ENCODE assay signal across 1 cellular context in the genomic region with DNA sequence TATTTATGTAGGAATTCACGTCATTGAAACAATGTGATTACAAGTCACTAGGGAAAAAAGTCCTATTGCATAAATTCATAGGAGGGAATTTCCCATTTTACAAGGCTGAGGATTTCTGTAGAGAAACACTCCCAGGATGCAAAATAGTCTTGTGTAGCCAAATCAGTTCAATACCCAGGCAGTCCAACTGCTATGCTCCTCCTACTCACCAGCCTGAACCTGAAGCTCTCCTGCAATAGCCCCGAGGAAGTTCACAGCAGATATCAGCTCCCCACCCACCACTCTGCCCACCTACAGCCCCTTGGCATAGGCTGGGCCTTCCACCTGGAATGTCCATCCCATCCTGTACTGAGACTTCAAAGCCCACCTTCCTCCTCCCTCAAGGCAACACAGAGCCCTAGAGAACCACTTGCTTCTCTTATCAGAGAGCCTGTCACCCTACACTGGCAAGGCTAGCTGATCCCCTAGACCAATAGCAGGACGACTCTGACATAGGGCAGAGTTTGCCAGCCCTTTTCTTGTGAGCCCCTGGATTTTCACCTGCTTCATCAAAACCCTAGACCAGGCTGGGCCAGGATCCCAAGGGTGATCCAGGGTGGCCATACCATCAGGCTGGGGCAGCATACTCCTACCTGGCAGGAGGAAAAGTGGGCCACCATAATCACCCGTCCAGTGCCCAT.
A peak's percentile ranks its signal among the peaks of the same experiment; 100 is the strongest.
TF ChIP-seq lines count a peak whose summit lies in the region.

No MANE protein-coding gene starts in this region.

TF ChIP-seq in GM12878, 131 proteins besides CTCF, POLR2A, EP300 and RAD21 (continued from another document):
- TF ChIP-seq BCLAF1 (IDR thresholded peaks at IDR 0.05) = no peak
- no peak for TF ChIP-seq BACH1 (IDR thresholded peaks at IDR 0.05; ENCODE audit: borderline replicate concordance)
- TF ChIP-seq, protein P1, sequence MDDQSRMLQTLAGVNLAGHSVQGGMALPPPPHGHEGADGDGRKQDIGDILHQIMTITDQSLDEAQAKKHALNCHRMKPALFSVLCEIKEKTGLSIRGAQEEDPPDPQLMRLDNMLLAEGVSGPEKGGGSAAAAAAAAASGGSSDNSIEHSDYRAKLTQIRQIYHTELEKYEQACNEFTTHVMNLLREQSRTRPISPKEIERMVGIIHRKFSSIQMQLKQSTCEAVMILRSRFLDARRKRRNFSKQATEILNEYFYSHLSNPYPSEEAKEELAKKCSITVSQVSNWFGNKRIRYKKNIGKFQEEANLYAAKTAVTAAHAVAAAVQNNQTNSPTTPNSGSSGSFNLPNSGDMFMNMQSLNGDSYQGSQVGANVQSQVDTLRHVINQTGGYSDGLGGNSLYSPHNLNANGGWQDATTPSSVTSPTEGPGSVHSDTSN (IDR thresholded peaks at IDR 0.05; ENCODE audit: insufficient replicate concordance, low read depth, low read length) = no peak
- no peak for TF ChIP-seq SIX5 (IDR thresholded peaks at IDR 0.05; ENCODE audit: low read depth, low read length, severe bottlenecking)
- no peak for TF ChIP-seq POU2F2 (IDR thresholded peaks at IDR 0.05; ENCODE audit: borderline replicate concordance, low read depth, low read length)
- peak in 1 of 2 experiments; percentile 11; a peak in 1 of 4 replicates for TF ChIP-seq BHLHE40 (IDR thresholded peaks at IDR 0.05; ENCODE audit: borderline replicate concordance in 1 of 2, low read depth in 2 of 2, low read length in 1 of 2)
- TF ChIP-seq HDAC2 (IDR thresholded peaks at IDR 0.05) = no peak
TF ChIP-seq in GM12878: peak in this region for 6.
